Comparison of ENCODE assay signal across 1 cellular context in genomic region chr4:139951051-139951450, GRCh38.
TF ChIP-seq lines count a peak whose summit lies in the region.

No MANE protein-coding gene starts in this region.

TF ChIP-seq in GM12878, 131 proteins besides CTCF, POLR2A, EP300 and RAD21 (continued from another document):
- TF ChIP-seq IRF5 (IDR thresholded peaks at IDR 0.05; ENCODE audit: borderline replicate concordance) (no peak), CHD1 (IDR thresholded peaks at IDR 0.05; ENCODE audit: low read depth, low read length) (no peak), SIX5 (IDR thresholded peaks at IDR 0.05; ENCODE audit: low read depth, low read length, severe bottlenecking) (no peak), RELB (IDR thresholded peaks at IDR 0.05; ENCODE audit: low read depth) (no peak), EGR1 (IDR thresholded peaks at IDR 0.05; ENCODE audit: borderline replicate concordance in 1 of 2, low read depth in 2 of 2, low read length in 2 of 2) (no peak), STAT3 (IDR thresholded peaks at IDR 0.05; ENCODE audit: low read depth, low read length) (no peak), USF2 (IDR thresholded peaks at IDR 0.05; ENCODE audit: borderline replicate concordance, low read depth, low read length) (no peak), TARDBP (IDR thresholded peaks at IDR 0.05; ENCODE audit: borderline replicate concordance) (no peak), NKRF (conservative IDR thresholded peaks at IDR 0.05) (no peak), POU2F2 (IDR thresholded peaks at IDR 0.05; ENCODE audit: borderline replicate concordance, low read depth, low read length) (no peak), HDGF (IDR thresholded peaks at IDR 0.05) (no peak), RUNX3 (IDR thresholded peaks at IDR 0.05; ENCODE audit: low read length) (no peak), NR2F1 (conservative IDR thresholded peaks at IDR 0.05) (no peak), NRF1 (conservative IDR thresholded peaks at IDR 0.05; ENCODE audit: low read depth, low read length) (no peak), ZNF592 (IDR thresholded peaks at IDR 0.05) (no peak), ELK1 (IDR thresholded peaks at IDR 0.05; ENCODE audit: low read depth, low read length) (no peak)
